Comparison of ENCODE assay signal across 1 cellular context in the genomic region with DNA sequence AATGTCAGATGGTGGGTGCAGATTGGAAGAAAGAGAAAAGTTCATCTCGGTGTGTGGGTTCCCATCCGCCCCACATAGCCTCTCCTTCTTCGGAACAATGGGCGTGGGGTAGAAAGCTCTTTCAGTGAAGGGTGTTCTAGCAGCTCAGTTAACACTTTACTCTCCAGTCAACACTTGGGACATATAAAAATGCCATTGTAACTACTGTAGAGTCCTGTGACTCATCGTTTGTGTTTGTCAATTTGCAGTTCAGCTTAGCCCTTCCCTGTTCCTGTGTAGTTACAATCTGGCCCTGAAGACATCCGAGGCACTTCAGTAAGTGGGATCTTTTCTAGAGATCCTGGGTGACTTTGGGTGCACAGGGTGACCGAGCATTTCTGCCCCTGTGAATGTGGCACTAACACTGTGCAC.
A peak's percentile ranks its signal among the peaks of the same experiment; 100 is the strongest.
TF ChIP-seq lines count a peak whose summit lies in the region.

No MANE protein-coding gene starts in this region.

TF ChIP-seq in HEK293, 187 proteins besides CTCF, POLR2A, EP300 and RAD21 (continued from another document):
- TF ChIP-seq ZNF292 (tag by site-specific recombination; IDR thresholded peaks at IDR 0.05; ENCODE audit: borderline replicate concordance, low read depth): no peak
- TF ChIP-seq ZFP37 (tag by site-specific recombination; IDR thresholded peaks at IDR 0.05): no peak
- TF ChIP-seq ZNF48 (tag by site-specific recombination; IDR thresholded peaks at IDR 0.05): no peak
- TF ChIP-seq ZNF664 (tag by site-specific recombination; IDR thresholded peaks at IDR 0.05): peak; percentile 57; the same call in 1 of the 2 replicates
- TF ChIP-seq ZNF777 (tag by site-specific recombination; IDR thresholded peaks at IDR 0.05; ENCODE audit: borderline replicate concordance): no peak
- TF ChIP-seq GFI1B (tag by site-specific recombination; IDR thresholded peaks at IDR 0.05): no peak
- TF ChIP-seq KLF10 (tag by site-specific recombination; IDR thresholded peaks at IDR 0.05): no peak
- peak; percentile 79 for TF ChIP-seq EGR2 (tag by site-specific recombination; IDR thresholded peaks at IDR 0.05; ENCODE audit: low read depth)
- no peak for TF ChIP-seq ZNF670 (tag by site-specific recombination; IDR thresholded peaks at IDR 0.05; ENCODE audit: low read depth)
- no peak for TF ChIP-seq MEIS1 (CRISPR knock-in tag; IDR thresholded peaks at IDR 0.05; ENCODE audit: borderline replicate concordance)
- TF ChIP-seq ZNF530 (tag by site-specific recombination; IDR thresholded peaks at IDR 0.05; ENCODE audit: low read depth): no peak
